Comparison of ENCODE assay signal across 2 cellular contexts in the genomic region with DNA sequence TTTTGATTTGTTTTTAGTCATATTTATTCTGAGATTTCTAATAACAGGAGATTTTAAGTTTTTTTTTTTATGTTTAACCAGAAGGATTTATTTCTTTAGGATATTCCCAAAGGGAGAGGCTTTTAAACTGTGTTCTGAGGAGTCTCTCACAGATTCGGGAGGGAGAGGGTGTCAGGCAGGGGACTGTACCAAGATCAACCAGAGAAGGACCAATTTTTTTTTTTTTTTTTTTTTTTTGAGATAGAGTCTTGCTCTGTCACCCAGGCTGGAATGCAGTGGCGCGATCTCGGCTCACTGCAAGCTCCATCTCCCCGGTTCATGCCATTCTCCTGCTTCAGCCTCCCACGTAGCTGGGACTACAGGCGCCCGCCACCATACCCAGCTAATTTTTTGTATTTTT. TPM values are rescaled to one million over a fixed set of nuclear protein-coding genes. Genes with fewer than 3 reads are reported as not detected.
"Had no signal": no experiment of that assay in that cellular context is flagged by ENCODE, and none has a peak within 500 bp of the region (broad histone marks: within the 10 kb centered on the region; RNA-seq: fewer than 3 reads in every experiment).

No MANE protein-coding gene starts in this region.

RNA-seq across cellular contexts. Expression of gene MAP3K7CL, which starts 37.0 kb away (rescaled TPM):
- total RNA-seq: H1, H9 had no signal
- polyA plus RNA-seq: H1 had no signal
